Comparison of ENCODE assay signal across 21 cellular contexts in genomic region chr4:113382704-113383103, GRCh38.
DNase-seq lines count a peak whose midpoint lies in the region; ATAC-seq and TF ChIP-seq lines count a peak whose summit lies in the region.
"Had no signal": no experiment of that assay in that cellular context is flagged by ENCODE, and none has a peak within 500 bp of the region (broad histone marks: within the 10 kb centered on the region; RNA-seq: fewer than 3 reads in every experiment).

No MANE protein-coding gene starts in this region.

- no peak overlapping the region; the same call in 1 of the 2 replicates for H3K4me3 ChIP-seq in SK-N-MC
- no peak overlapping the region for H3K4me3 ChIP-seq in fibroblast of pulmonary artery (replicated peaks; ENCODE audit: low read depth, low read length)
- no peak overlapping the region for H3K4me3 ChIP-seq in psoas muscle
- H3K4me3 ChIP-seq in neuronal stem cell (ENCODE audit: low read length in 2 of 2): no peak overlapping the region
- H3K4me3 ChIP-seq: A549, colonic mucosa, transverse colon had no signal

- intact Hi-C loops in psoas muscle (cut with DNase I): loop anchor here in 1 of 2 donors (10.0 kb wide), 1 partner anchor 392 kb away; no protein-coding TSS in a partner anchor

- no peak overlapping the region for H2AK5ac ChIP-seq in neuronal stem cell (ENCODE audit: low read depth, low read length)

- no peak overlapping the region for H2BK12ac ChIP-seq in neuronal stem cell (ENCODE audit: low read length)

- H3K27me3 ChIP-seq in psoas muscle (ENCODE audit: insufficient read depth in 3 of 3, low read length in 2 of 3) (no peaks in the 10 kb centered on the region), neuronal stem cell (ENCODE audit: control insufficient read depth in 3 of 3, insufficient read depth in 3 of 3, low read depth in 1 of 3, low read length in 3 of 3) (no peaks in the 10 kb centered on the region)
- H3K27me3 ChIP-seq: colonic mucosa, transverse colon had no signal

- H3K9me3 ChIP-seq in SK-N-MC (ENCODE audit: low read depth, low read length): no peaks in the 10 kb centered on the region
- no peaks in the 10 kb centered on the region for H3K9me3 ChIP-seq in psoas muscle
- H3K9me3 ChIP-seq in neuronal stem cell (replicated peaks in 1 of 2; ENCODE audit: control insufficient read depth in 2 of 2, insufficient read depth in 1 of 2, low read depth in 1 of 2, low read length in 2 of 2): no peaks in the 10 kb centered on the region
- H3K9me3 ChIP-seq: A549, colonic mucosa, transverse colon had no signal

- H3K4me2 ChIP-seq in neuronal stem cell (ENCODE audit: insufficient read depth, low read length, poor library complexity, severe bottlenecking): no peak overlapping the region
- H3K4me2 ChIP-seq: A549 had no signal

- H2BK120ac ChIP-seq in neuronal stem cell (ENCODE audit: low read depth, low read length): no peak overlapping the region

- no peak overlapping the region for H3K23ac ChIP-seq in neuronal stem cell (ENCODE audit: low read depth, low read length, poor library complexity)

- no peak overlapping the region for H3K18ac ChIP-seq in neuronal stem cell (ENCODE audit: low read length)

- no peak overlapping the region for H3K14ac ChIP-seq in neuronal stem cell (ENCODE audit: low read length)

- H3K9ac ChIP-seq in SK-N-MC (ENCODE audit: insufficient read length): no peak overlapping the region
- no peak overlapping the region for H3K9ac ChIP-seq in neuronal stem cell (ENCODE audit: low read depth, low read length, poor library complexity)

- H3K79me1 ChIP-seq in neuronal stem cell (ENCODE audit: low read depth, low read length): no peaks in the 10 kb centered on the region

- no peak overlapping the region for H2AFZ ChIP-seq in neuronal stem cell (ENCODE audit: low read length)

- H3K4me1 ChIP-seq in psoas muscle: peaks cover 5% of the 10 kb centered on the region
- no peaks in the 10 kb centered on the region for H3K4me1 ChIP-seq in neuronal stem cell (ENCODE audit: control insufficient read depth in 2 of 2, insufficient read depth in 1 of 2, low read depth in 1 of 2, low read length in 2 of 2)
- H3K4me1 ChIP-seq: A549, colonic mucosa had no signal

- no peak overlapping the region for H4K91ac ChIP-seq in neuronal stem cell (ENCODE audit: low read depth, low read length, poor library complexity)

- DNase-seq in AG08395 (ENCODE audit: low spot score) (peak; percentile 49), SK-N-MC (ENCODE audit: low read depth, low spot score) (no peak), fibroblast of pulmonary artery (ENCODE audit: low read depth) (no peak), psoas muscle (no peak), cerebellar cortex (ENCODE audit: low spot score) (no peak), SW480 (ENCODE audit: low spot score) (no peak), SK-N-DZ (ENCODE audit: low spot score) (no peak), neuronal stem cell (ENCODE audit: low spot score) (no peak)
- DNase-seq: activated CD4-positive, alpha-beta T cell treated with anti-CD3 and anti-CD28 coated beads, Interleukin-2, amount 10 ng/mL, durations not matched to agents 7 days and 5 days; activated CD8-positive, alpha-beta memory T cell treated with anti-CD3 and anti-CD28 coated beads, Interleukin-2, amount 50 U/mL, for 48 hours; activated gamma-delta T cell treated with Interleukin-2 at 50 U/mL for 16 hours; CD4-positive, alpha-beta T cell; colonic mucosa; DMS53; naive thymus-derived CD4-positive, alpha-beta T cell; NCI-H146; NCI-H2227 treated with DMSO at 0.1 percent for 48 hours; stimulated activated CD4-positive, alpha-beta T cell treated with anti-CD3 and anti-CD28 coated beads, Interleukin-12 subunit alpha, Interleukin-12 subunit beta, amount 100 ng/mL, for 4 hours; transverse colon had no signal

- H2BK5ac ChIP-seq in neuronal stem cell (ENCODE audit: low read length): no peak overlapping the region

- TF ChIP-seq CTCF in fibroblast of pulmonary artery (IDR thresholded peaks at IDR 0.05; ENCODE audit: low read length, missing control alignments) (peak; percentile 11), psoas muscle (IDR thresholded peaks at IDR 0.05) (no peak)

- no peak overlapping the region for H4K8ac ChIP-seq in neuronal stem cell (ENCODE audit: low read depth, low read length)

- 38 to 62% (median 42%) methylated on average over 1 of the region's 1 CpG for WGBS in psoas muscle, 3 donors
- WGBS in neuronal stem cell (ENCODE audit: extremely low coverage in 2 of 2, insufficient read length in 2 of 2, insufficient replicate concordance in 1 of 2), 2 donors: no CpG with 5 or more reads among the region's 1 CpG

- peak in 2 of 4 donors; percentile 42 to 52 for ATAC-seq in psoas muscle
- ATAC-seq: A549; naive thymus-derived CD4-positive, alpha-beta T cell; stimulated activated effector memory CD8-positive, alpha-beta T cell treated with anti-CD3 and anti-CD28 coated beads, Interleukin-12 subunit alpha, Interleukin-12 subunit beta, amount 100 ng/mL, for 72 hours had no signal

- no peak overlapping the region for H3K4ac ChIP-seq in neuronal stem cell (ENCODE audit: low read length)

- H2BK15ac ChIP-seq in neuronal stem cell (ENCODE audit: low read length): no peak overlapping the region

- H3K27ac ChIP-seq in SK-N-MC: peak overlapping the region; percentile 56; the same call in 1 of the 2 replicates
- H3K27ac ChIP-seq in psoas muscle: peak overlapping the region; percentile 54
- H3K27ac ChIP-seq in neuronal stem cell (replicated peaks; ENCODE audit: low read length): no peak overlapping the region
- H3K27ac ChIP-seq: A549, colonic mucosa had no signal

- H3K36me3 ChIP-seq in SK-N-MC (ENCODE audit: insufficient read depth, low read length) (no peaks in the 10 kb centered on the region), psoas muscle (ENCODE audit: insufficient read depth in 1 of 2, low read depth in 1 of 2) (peaks cover 0 to 22% of the 10 kb centered on the region in 2 donors), neuronal stem cell (replicated peaks in 1 of 2; ENCODE audit: control insufficient read depth in 2 of 2, insufficient read depth in 2 of 2, low read length in 2 of 2) (peaks cover 0 to 5% of the 10 kb centered on the region in 2 donors)
- H3K36me3 ChIP-seq: colonic mucosa, transverse colon had no signal
